11 cellular contexts compared by ENCODE assay signal in genomic region chr20:50670126-50670862, GRCh38. TPM values are rescaled to one million over a fixed set of nuclear protein-coding genes. Genes with fewer than 3 reads are reported as not detected.
DNase-seq lines count a peak whose midpoint lies in the region; ATAC-seq lines count a peak whose summit lies in the region.
"Had no signal": no experiment of that assay in that cellular context is flagged by ENCODE, and none has a peak within 500 bp of the region (broad histone marks: within the 10 kb centered on the region; RNA-seq: fewer than 3 reads in every experiment).

No MANE protein-coding gene starts in this region.

- ATAC-seq in GM19023 (IDR thresholded peaks at IDR 0.05; ENCODE audit: unreplicated experiment): no peak
- ATAC-seq in activated CD4-positive, CD25-positive, alpha-beta regulatory T cell treated with anti-CD3 and anti-CD28 coated beads, Interleukin-2, amount 50 U/mL, for 24 hours: no peak

- DNase-seq in A172 (ENCODE audit: low spot score): peak; percentile 28
- DNase-seq in HuH-7.5 (ENCODE audit: low spot score): peak; percentile 97
- DNase-seq in RPMI7951 (ENCODE audit: low read depth): peak; percentile 50
- peak; percentile 73 for DNase-seq in islet precursor cell
- no peak for DNase-seq in dedifferentiated amniotic fluid mesenchymal stem cell (ENCODE audit: extremely low spot score)
- DNase-seq in activated naive CD4-positive, alpha-beta T cell treated with Interleukin-2 at 50 U/mL for 16 hours: no peak
- DNase-seq: activated CD4-positive, CD25-positive, alpha-beta regulatory T cell treated with anti-CD3 and anti-CD28 coated beads, Interleukin-2, amount 50 U/mL, for 72 hours; Kasumi-1; lower lobe of right lung had no signal

RNA-seq across cellular contexts. Expression of gene RIPOR3, which starts 21.0 kb away (rescaled TPM):
- 0.07 TPM in 1 of 2 replicates, not detected in the other for total RNA-seq in A172 (2014; rRNA removed; shearing (Covaris generic))
- 10.0 and 10.8 TPM in 2 replicates for total RNA-seq in RPMI7951 (2014; rRNA removed; shearing (Covaris generic))

Comparison
In these comparisons a context has a peak if more than half of its experiments do, and no peak if none do; other contexts are left out.
1. DNase-seq: peak in A172 (single experiment), HuH-7.5 (single experiment), RPMI7951 (single experiment) and islet precursor cell (single experiment); none in dedifferentiated amniotic fluid mesenchymal stem cell (single experiment) and activated naive CD4-positive, alpha-beta T cell treated with Interleukin-2 at 50 U/mL for 16 hours (single experiment).
2. RNA of gene RIPOR3, which starts 21.0 kb away (total RNA-seq): 10.0 to 10.8 TPM in RPMI7951; 0.07 TPM in A172; every median in the first group is over 10 times any median in the second.